In the genomic region with DNA sequence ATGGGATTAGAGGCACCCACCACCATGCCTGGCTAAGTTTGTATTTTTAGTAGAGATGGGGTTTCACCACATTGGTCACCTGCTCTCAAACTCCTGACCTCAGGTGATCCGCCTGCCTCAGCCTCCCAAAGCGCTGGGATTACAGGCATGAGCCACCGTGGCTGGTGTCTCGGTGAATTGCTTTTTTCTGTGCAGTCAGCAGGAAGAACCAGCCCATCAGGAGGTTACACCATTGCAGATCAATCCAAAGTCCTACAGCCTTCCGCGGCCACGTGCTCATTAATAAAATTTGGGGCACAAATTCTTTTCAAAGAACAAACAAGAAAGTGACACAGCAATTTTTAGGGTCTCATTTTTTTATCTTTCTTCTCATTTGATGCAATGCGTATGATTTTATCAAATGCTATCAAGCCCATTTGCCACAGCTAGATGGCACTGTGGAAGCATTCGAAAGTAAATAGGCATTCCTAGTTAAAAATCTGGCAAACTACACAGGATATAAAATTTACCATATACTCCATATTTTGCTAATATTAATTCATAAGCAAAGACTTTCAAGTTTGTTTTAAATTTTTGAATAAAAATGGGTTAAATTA, we compare ENCODE assay signal across 1 cellular context.
A peak's percentile ranks its signal among the peaks of the same experiment; 100 is the strongest.
TF ChIP-seq lines count a peak whose summit lies in the region.

No MANE protein-coding gene starts in this region.

TF ChIP-seq in HepG2, 621 proteins besides CTCF, POLR2A, EP300 and RAD21:
- TF ChIP-seq KLF16 (CRISPR knock-in tag; IDR thresholded peaks at IDR 0.05) (no peak), KAT2B (IDR thresholded peaks at IDR 0.05; ENCODE audit: borderline replicate concordance, low read depth, low read length) (no peak), ZZZ3 (CRISPR knock-in tag; IDR thresholded peaks at IDR 0.05; ENCODE audit: borderline replicate concordance) (no peak), SATB2 (CRISPR knock-in tag; IDR thresholded peaks at IDR 0.05) (no peak), ZNF383 (CRISPR knock-in tag; IDR thresholded peaks at IDR 0.05; ENCODE audit: borderline replicate concordance) (no peak), LCORL (IDR thresholded peaks at IDR 0.05) (no peak), LCORL (CRISPR knock-in tag; IDR thresholded peaks at IDR 0.05) (no peak), ZNF558 (CRISPR knock-in tag; IDR thresholded peaks at IDR 0.05; ENCODE audit: borderline replicate concordance) (no peak), NRL (CRISPR knock-in tag; IDR thresholded peaks at IDR 0.05; ENCODE audit: borderline replicate concordance) (no peak), ZBTB1 (CRISPR knock-in tag; IDR thresholded peaks at IDR 0.05; ENCODE audit: borderline replicate concordance) (no peak), DPF2 (CRISPR knock-in tag; IDR thresholded peaks at IDR 0.05; ENCODE audit: borderline replicate concordance, low read depth) (no peak), HNRNPUL1 (IDR thresholded peaks at IDR 0.05; ENCODE audit: low read depth, low read length) (no peak), FIP1L1 (IDR thresholded peaks at IDR 0.05; ENCODE audit: borderline replicate concordance, insufficient read depth, low read depth, low read length) (no peak), STAG1 (CRISPR knock-in tag; IDR thresholded peaks at IDR 0.05) (peak; percentile 78), CCAR2 (optimal IDR thresholded peaks at IDR 0.05; ENCODE audit: low read depth, low read length) (no peak), YY1 (IDR thresholded peaks at IDR 0.05; ENCODE audit: insufficient read depth, insufficient replicate concordance, low read depth, low read length) (no peak), KAT7 (CRISPR knock-in tag; IDR thresholded peaks at IDR 0.05; ENCODE audit: borderline replicate concordance) (no peak), NFE2L2 (IDR thresholded peaks at IDR 0.05; ENCODE audit: low read length) (peak; percentile 58; the same call in 1 of the 2 replicates), PHB2 (IDR thresholded peaks at IDR 0.05; ENCODE audit: partially characterized antibody) (no peak), ARID2 (CRISPR knock-in tag; IDR thresholded peaks at IDR 0.05; ENCODE audit: borderline replicate concordance) (no peak), ZNF337 (CRISPR knock-in tag; IDR thresholded peaks at IDR 0.05; ENCODE audit: borderline replicate concordance, low read depth) (no peak), ARID3A (IDR thresholded peaks at IDR 0.05; ENCODE audit: low read depth, low read length) (peak; percentile 47; the same call in 1 of the 2 replicates), U2AF2 (IDR thresholded peaks at IDR 0.05; ENCODE audit: low read depth, low read length) (no peak), NFYC (CRISPR knock-in tag; IDR thresholded peaks at IDR 0.05) (no peak), ZNF687 (CRISPR knock-in tag; IDR thresholded peaks at IDR 0.05) (no peak), NFE2 (CRISPR knock-in tag; IDR thresholded peaks at IDR 0.05) (no peak)
- TF ChIP-seq, protein P1, sequence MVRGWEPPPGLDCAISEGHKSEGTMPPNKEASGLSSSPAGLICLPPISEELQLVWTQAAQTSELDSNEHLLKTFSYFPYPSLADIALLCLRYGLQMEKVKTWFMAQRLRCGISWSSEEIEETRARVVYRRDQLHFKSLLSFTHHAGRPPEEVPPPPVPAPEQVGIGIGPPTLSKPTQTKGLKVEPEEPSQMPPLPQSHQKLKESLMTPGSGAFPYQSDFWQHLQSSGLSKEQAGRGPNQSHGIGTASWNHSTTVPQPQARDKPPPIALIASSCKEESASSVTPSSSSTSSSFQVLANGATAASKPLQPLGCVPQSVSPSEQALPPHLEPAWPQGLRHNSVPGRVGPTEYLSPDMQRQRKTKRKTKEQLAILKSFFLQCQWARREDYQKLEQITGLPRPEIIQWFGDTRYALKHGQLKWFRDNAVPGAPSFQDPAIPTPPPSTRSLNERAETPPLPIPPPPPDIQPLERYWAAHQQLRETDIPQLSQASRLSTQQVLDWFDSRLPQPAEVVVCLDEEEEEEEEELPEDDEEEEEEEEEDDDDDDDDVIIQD (CRISPR knock-in tag; IDR thresholded peaks at IDR 0.05; ENCODE audit: low read depth) = no peak
